ENCODE assay signal across 8 cellular contexts in the genomic region with DNA sequence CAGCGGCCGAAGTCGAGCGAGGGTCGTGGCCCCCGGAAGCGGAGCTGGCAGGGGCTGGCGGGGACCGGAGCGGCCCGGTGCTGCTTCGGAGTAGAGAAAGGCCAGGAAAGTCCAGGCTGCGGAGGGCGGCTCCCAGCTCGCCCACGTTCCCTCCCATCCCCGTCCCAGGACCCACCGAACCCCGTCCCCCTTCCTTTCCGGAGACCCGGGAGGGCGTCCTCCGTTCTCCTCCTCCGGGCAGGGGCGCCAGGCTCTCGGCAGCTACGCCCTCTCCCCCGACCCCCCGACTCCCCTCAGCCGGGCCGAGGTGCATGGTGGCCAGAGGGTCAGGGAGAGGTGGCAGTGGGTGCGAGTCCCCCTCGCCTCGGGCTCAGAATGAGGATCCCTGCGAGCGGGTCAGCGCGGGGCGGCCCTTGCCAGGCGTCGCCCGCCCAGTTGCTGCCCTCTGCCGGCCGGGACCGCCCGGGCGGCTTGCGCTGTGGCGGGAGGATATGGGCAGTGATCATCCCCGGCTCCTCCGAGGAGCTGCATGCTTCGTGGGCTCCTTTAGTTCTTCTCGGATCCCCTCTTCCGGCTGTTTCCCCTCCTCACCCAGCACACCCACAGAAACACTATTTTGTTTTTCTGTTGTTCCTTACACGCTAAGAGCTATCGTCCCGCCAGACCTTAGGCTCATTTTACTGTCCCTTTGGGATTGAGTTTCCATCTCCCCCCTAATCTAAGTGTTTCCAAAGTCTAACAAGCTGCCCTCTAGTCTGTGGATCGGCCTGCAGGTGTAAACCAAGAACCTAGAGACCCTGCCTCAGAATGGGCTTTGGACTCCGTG. TPM values are rescaled to one million over a fixed set of nuclear protein-coding genes. Genes with fewer than 3 reads are reported as not detected.
DNase-seq lines count a peak whose midpoint lies in the region; ATAC-seq and TF ChIP-seq lines count a peak whose summit lies in the region.

No MANE protein-coding gene starts in this region.

- TF ChIP-seq CTCF in GM10248 (IDR thresholded peaks at IDR 0.05; ENCODE audit: control extremely low read depth, extremely low read depth, low read depth, missing control alignments), result peak; percentile 59

- DNase-seq in GM10248 (ENCODE audit: extremely low spot score) (peak; percentile 69), LoVo (ENCODE audit: low spot score) (peak; percentile 32), midbrain (lab: John Stamatoyannopoulos, UW) (peak; percentile 33)
- DNase-seq in activated CD8-positive, alpha-beta memory T cell treated with anti-CD3 and anti-CD28 coated beads for 24 hours, result peak; percentile 82
- DNase-seq in stimulated activated CD8-positive, alpha-beta memory T cell treated with anti-CD3 and anti-CD28 coated beads, Interleukin-2, amount 100 ng/mL, for 48 hours (ENCODE audit: low read depth in 2 of 2), result peak; percentile 34 to 52

- POLR2A ChIA-PET in GM10248 (lab: Yijun Ruan, JAX), result no interaction called here

- CTCF ChIA-PET in GM10248 (lab: Yijun Ruan, JAX), result interaction anchor here (0.8 to 6.7 kb wide), 16 partner anchors 11 to 500 kb away, joined by 3 to 39 read pairs (median 4); no protein-coding TSS in a partner anchor

- ATAC-seq in esophagus mucosa (peak; percentile 90), GM21576 (IDR thresholded peaks at IDR 0.05; ENCODE audit: unreplicated experiment) (no peak), GM21786 (IDR thresholded peaks at IDR 0.05; ENCODE audit: unreplicated experiment) (no peak)

RNA-seq across cellular contexts. Expression of a gene that starts 0.7 kb away (rescaled TPM):
- total RNA-seq in esophagus mucosa, result 1.8 TPM

Comparison
In these comparisons a context has a peak if more than half of its experiments do, and no peak if none do; other contexts are left out.
1. DNase-seq: peak in every context shown above with its lines; median percentile 82 in activated CD8-positive, alpha-beta memory T cell treated with anti-CD3 and anti-CD28 coated beads for 24 hours; 69 in GM10248; 43 in stimulated activated CD8-positive, alpha-beta memory T cell treated with anti-CD3 and anti-CD28 coated beads, Interleukin-2, amount 100 ng/mL, for 48 hours; 33 in midbrain; 32 in LoVo.